In genomic region chr5:140143521-140144258, GRCh38 we compare ENCODE assay signal across 13 cellular contexts. TPM values are rescaled to one million over a fixed set of nuclear protein-coding genes. Genes with fewer than 3 reads are reported as not detected.
DNase-seq lines count a peak whose midpoint lies in the region; ATAC-seq and TF ChIP-seq lines count a peak whose summit lies in the region.
"Had no signal": no experiment of that assay in that cellular context is flagged by ENCODE, and none has a peak within 500 bp of the region (broad histone marks: within the 10 kb centered on the region; RNA-seq: fewer than 3 reads in every experiment).

No MANE protein-coding gene starts in this region.

- H3K27me3 ChIP-seq in PC-3 (ENCODE audit: low read length), result no peaks in the 10 kb centered on the region
- H3K27me3 ChIP-seq in naive thymus-derived CD4-positive, alpha-beta T cell (ENCODE audit: control insufficient read depth in 2 of 2, insufficient read depth in 2 of 2, low read length in 2 of 2), result peaks cover 0 to 6% of the 10 kb centered on the region in 2 donors
- H3K27me3 ChIP-seq: colonic mucosa, upper lobe of left lung had no signal

- no peak overlapping the region for H3K4me3 ChIP-seq in PC-3 (ENCODE audit: low read length)
- no peak overlapping the region for H3K4me3 ChIP-seq in naive thymus-derived CD4-positive, alpha-beta T cell (ENCODE audit: low read length)
- H3K4me3 ChIP-seq: colonic mucosa, heart right ventricle, SJCRH30, upper lobe of left lung had no signal

- TF ChIP-seq CTCF in PC-3 (conservative IDR thresholded peaks at IDR 0.05; ENCODE audit: low read depth, low read length), result no peak

- no TSS peak for BruUV-seq in PC-3 (replicated peaks; lab: Mats Ljungman, UMichigan)

- ATAC-seq in GM18502 (IDR thresholded peaks at IDR 0.05; ENCODE audit: poor library complexity, unreplicated experiment) (peak; percentile 7), GM19351 (IDR thresholded peaks at IDR 0.05; ENCODE audit: unreplicated experiment) (peak; percentile 18), PC-3 (peak; percentile 14; the same call in 1 of the 2 replicates), GM18858 (IDR thresholded peaks at IDR 0.05; ENCODE audit: unreplicated experiment) (no peak)
- peak; percentile 9 for ATAC-seq in naive thymus-derived CD4-positive, alpha-beta T cell
- no peak for ATAC-seq in activated CD4-positive, alpha-beta T cell treated with anti-CD3 and anti-CD28 coated beads for 36 hours

- H3K4me2 ChIP-seq in PC-3 (ENCODE audit: low read length), result no peak overlapping the region

- peaks cover 0 to 4% (median 0%) of the 10 kb centered on the region in 5 donors for H3K36me3 Mint-ChIP-seq in naive thymus-derived CD4-positive, alpha-beta T cell
- H3K36me3 Mint-ChIP-seq in activated CD4-positive, alpha-beta T cell treated with anti-CD3 and anti-CD28 coated beads for 36 hours (ENCODE audit: low read depth), result no peaks in the 10 kb centered on the region
- H3K36me3 Mint-ChIP-seq: brain had no signal

- no peaks in the 10 kb centered on the region for H3K9me3 ChIP-seq in PC-3 (ENCODE audit: low read length)
- H3K9me3 ChIP-seq in naive thymus-derived CD4-positive, alpha-beta T cell (ENCODE audit: control insufficient read depth in 2 of 3, low read length in 3 of 3), result no peaks in the 10 kb centered on the region
- H3K9me3 ChIP-seq: colonic mucosa, heart right ventricle, SJCRH30, upper lobe of left lung had no signal

- H3K27me3 Mint-ChIP-seq in naive thymus-derived CD4-positive, alpha-beta T cell, result peaks cover 9 to 56% (median 21%) of the 10 kb centered on the region in 5 donors
- H3K27me3 Mint-ChIP-seq in activated CD4-positive, alpha-beta T cell treated with anti-CD3 and anti-CD28 coated beads for 36 hours, result peaks cover 12% of the 10 kb centered on the region

- CTCF ChIA-PET in PC-3 (lab: Charles Lee), result interaction anchor here (0.6 to 2.0 kb wide), 5 partner anchors 26 to 356 kb away, joined by 3 to 16 read pairs (median 3); no protein-coding TSS in a partner anchor
- CTCF ChIA-PET in naive thymus-derived CD4-positive, alpha-beta T cell (lab: Charles Lee), result interaction anchor here (0.8 to 6.6 kb wide), 14 partner anchors 8 to 70 kb away, joined by 3 to 109 read pairs (median 6); partner anchors contain the start of gene PURA
- CTCF ChIA-PET in activated CD4-positive, alpha-beta T cell treated with anti-CD3 and anti-CD28 coated beads for 36 hours (lab: Charles Lee), result interaction anchor here (0.6 to 8.1 kb wide), 30 partner anchors 9 to 175 kb away, joined by 3 to 108 read pairs (median 4); partner anchors contain the start of gene PURA

- H3K36me3 ChIP-seq in PC-3 (ENCODE audit: low read depth, low read length), result no peaks in the 10 kb centered on the region
- H3K36me3 ChIP-seq in naive thymus-derived CD4-positive, alpha-beta T cell (ENCODE audit: control insufficient read depth in 2 of 3, insufficient read depth in 3 of 3, low read length in 3 of 3), result no peaks in the 10 kb centered on the region
- H3K36me3 ChIP-seq: colonic mucosa, heart right ventricle, SJCRH30, upper lobe of left lung, WERI-Rb-1 had no signal

- H3K4me3 Mint-ChIP-seq in naive thymus-derived CD4-positive, alpha-beta T cell, result peak overlapping the region in 3 of 10 donors; percentile 25 to 48 (median 27)
- H3K4me3 Mint-ChIP-seq in activated CD4-positive, alpha-beta T cell treated with anti-CD3 and anti-CD28 coated beads for 36 hours, result no peak overlapping the region
- H3K4me3 Mint-ChIP-seq: brain had no signal

- no peaks in the 10 kb centered on the region for H3K4me1 ChIP-seq in PC-3 (ENCODE audit: insufficient read depth, low read length)
- H3K4me1 ChIP-seq in naive thymus-derived CD4-positive, alpha-beta T cell (ENCODE audit: control insufficient read depth in 2 of 2, insufficient read depth in 2 of 2, low read length in 2 of 2), result peaks cover 6 to 9% of the 10 kb centered on the region in 2 donors
- H3K4me1 ChIP-seq: SJCRH30 had no signal

- DNase-seq in PC-3, result no peak
- DNase-seq in naive thymus-derived CD4-positive, alpha-beta T cell, result peak in 1 of 9 donors; percentile 15
- no peak for DNase-seq in activated CD4-positive, alpha-beta T cell treated with anti-CD3 and anti-CD28 coated beads for 36 hours
- no peak for DNase-seq in cardiac septum (ENCODE audit: low spot score)

- no peak overlapping the region for H3K27ac ChIP-seq in PC-3 (ENCODE audit: low read length)
- H3K27ac ChIP-seq in naive thymus-derived CD4-positive, alpha-beta T cell (ENCODE audit: low read depth, low read length), result no peak overlapping the region
- H3K27ac ChIP-seq: colonic mucosa, heart right ventricle, SJCRH30, upper lobe of left lung, WERI-Rb-1 had no signal

- peaks cover 14 to 32% (median 25%) of the 10 kb centered on the region in 7 donors for H3K4me1 Mint-ChIP-seq in naive thymus-derived CD4-positive, alpha-beta T cell
- peaks cover 14% of the 10 kb centered on the region for H3K4me1 Mint-ChIP-seq in activated CD4-positive, alpha-beta T cell treated with anti-CD3 and anti-CD28 coated beads for 36 hours

- H3K9me3 Mint-ChIP-seq in naive thymus-derived CD4-positive, alpha-beta T cell, result no peaks in the 10 kb centered on the region
- H3K9me3 Mint-ChIP-seq in activated CD4-positive, alpha-beta T cell treated with anti-CD3 and anti-CD28 coated beads for 36 hours (ENCODE audit: low read depth), result no peaks in the 10 kb centered on the region
- H3K9me3 Mint-ChIP-seq: brain had no signal

- no peak overlapping the region for H3K27ac Mint-ChIP-seq in naive thymus-derived CD4-positive, alpha-beta T cell
- no peak overlapping the region for H3K27ac Mint-ChIP-seq in activated CD4-positive, alpha-beta T cell treated with anti-CD3 and anti-CD28 coated beads for 36 hours
- H3K27ac Mint-ChIP-seq: brain had no signal

- H3K9ac ChIP-seq in PC-3 (ENCODE audit: low read length), result no peak overlapping the region

- no peaks in the 10 kb centered on the region for H4K20me1 ChIP-seq in PC-3 (ENCODE audit: low read length)

- H3K9me2 ChIP-seq in PC-3 (replicated peaks; ENCODE audit: low read length), result no peaks in the 10 kb centered on the region

- H3F3A ChIP-seq in PC-3 (ENCODE audit: low read length, unreplicated experiment), result no peaks in the 10 kb centered on the region

- no peak overlapping the region for H2AFZ ChIP-seq in PC-3 (ENCODE audit: low read length)

- intact Hi-C loops in PC-3 (cut with micrococcal nuclease), result loop anchor here (1.0 to 2.0 kb wide), 3 partner anchors 27 to 68 kb away; no protein-coding TSS in a partner anchor
- intact Hi-C loops in naive thymus-derived CD4-positive, alpha-beta T cell (cut with micrococcal nuclease), result loop anchor here (1.0 kb wide), 6 partner anchors 11 to 70 kb away; partner anchors contain the start of gene PURA (in 2 of the 2)
- intact Hi-C loops in activated CD4-positive, alpha-beta T cell treated with anti-CD3 and anti-CD28 coated beads for 36 hours (cut with DNase I, micrococcal nuclease), result loop anchor here (1.0 to 2.0 kb wide), 3 partner anchors 29 to 70 kb away; partner anchors contain the start of gene PURA (in 2 of the 2)
- intact Hi-C loops in cardiac septum (cut with DNase I), result loop anchor here (2.0 kb wide), 1 partner anchor 71 kb away; no protein-coding TSS in a partner anchor

- H3K79me2 ChIP-seq in PC-3 (ENCODE audit: low read length), result no peaks in the 10 kb centered on the region

- POLR2A ChIA-PET in PC-3 (lab: Charles Lee; ENCODE audit: unreplicated experiment), result no interaction called here
- POLR2A ChIA-PET in naive thymus-derived CD4-positive, alpha-beta T cell (lab: Charles Lee), result interaction anchor here (0.6 to 2.6 kb wide), 6 partner anchors 10 to 34 kb away, joined by 3 to 7 read pairs (median 4); no protein-coding TSS in a partner anchor
- POLR2A ChIA-PET in activated CD4-positive, alpha-beta T cell treated with anti-CD3 and anti-CD28 coated beads for 36 hours (lab: Charles Lee), result interaction anchor here (0.8 to 1.2 kb wide), 3 partner anchors 11 to 36 kb away, joined by 3 to 8 read pairs (median 5); no protein-coding TSS in a partner anchor

RNA-seq across cellular contexts. Expression of gene IGIP, which starts 18.0 kb away (rescaled TPM):
- 1.3 and 2.1 TPM in 2 replicates for total RNA-seq in PC-3 (2014; rRNA removed)
- 10 to 100 TPM in 2 of 5 experiments, 1 to 10 TPM in 3; 4.6 to 15.4 (median 5.1) TPM for total RNA-seq in naive thymus-derived CD4-positive, alpha-beta T cell
- polyA plus RNA-seq in naive thymus-derived CD4-positive, alpha-beta T cell, result 1 to 10 TPM in 1 of 2 donors, under 1 TPM in 1; 0.59 to 1.0 TPM
- 1 to 10 TPM; 1.7 to 1.9 TPM for total RNA-seq in activated CD4-positive, alpha-beta T cell treated with anti-CD3 and anti-CD28 coated beads for 36 hours
- 15.9 TPM for total RNA-seq in cardiac septum

RNA-seq across cellular contexts. Expression of gene PURA, which starts 29.8 kb away (rescaled TPM):
- 7.3 and 8.5 TPM in 2 replicates for total RNA-seq in PC-3 (2014; rRNA removed)
- total RNA-seq in naive thymus-derived CD4-positive, alpha-beta T cell, result 10 to 100 TPM; 11.6 to 33.5 (median 13.9) TPM
- polyA plus RNA-seq in naive thymus-derived CD4-positive, alpha-beta T cell, result 1 to 10 TPM; 3.1 to 4.7 TPM
- 10 to 100 TPM in 1 of 2 experiments, 1 to 10 TPM in 1; 9.5 to 10.7 TPM for total RNA-seq in activated CD4-positive, alpha-beta T cell treated with anti-CD3 and anti-CD28 coated beads for 36 hours
- total RNA-seq in cardiac septum, result 30.7 TPM

RNA-seq across cellular contexts. Expression of gene CYSTM1, which starts 31.3 kb away (rescaled TPM):
- total RNA-seq in PC-3 (2014; rRNA removed), result 24.3 and 43.3 TPM in 2 replicates
- total RNA-seq in naive thymus-derived CD4-positive, alpha-beta T cell, result 10 to 100 TPM in 1 of 5 experiments, 1 to 10 TPM in 4; 1.6 to 11.1 (median 3.5) TPM
- polyA plus RNA-seq in naive thymus-derived CD4-positive, alpha-beta T cell, result 1 to 10 TPM; 3.3 to 7.6 TPM
- total RNA-seq in activated CD4-positive, alpha-beta T cell treated with anti-CD3 and anti-CD28 coated beads for 36 hours, result 10 to 100 TPM; 15.2 to 18.7 TPM
- 111 TPM for total RNA-seq in cardiac septum

Comparison
In these comparisons a context has a peak if more than half of its experiments do, and no peak if none do; other contexts are left out.
1. ATAC-seq: peak in GM18502 (single experiment), GM19351 (single experiment), PC-3 (single experiment) and naive thymus-derived CD4-positive, alpha-beta T cell (single experiment); none in GM18858 (single experiment) and activated CD4-positive, alpha-beta T cell treated with anti-CD3 and anti-CD28 coated beads for 36 hours (single experiment).